Comparison of ENCODE assay signal across 8 cellular contexts in the genomic region with DNA sequence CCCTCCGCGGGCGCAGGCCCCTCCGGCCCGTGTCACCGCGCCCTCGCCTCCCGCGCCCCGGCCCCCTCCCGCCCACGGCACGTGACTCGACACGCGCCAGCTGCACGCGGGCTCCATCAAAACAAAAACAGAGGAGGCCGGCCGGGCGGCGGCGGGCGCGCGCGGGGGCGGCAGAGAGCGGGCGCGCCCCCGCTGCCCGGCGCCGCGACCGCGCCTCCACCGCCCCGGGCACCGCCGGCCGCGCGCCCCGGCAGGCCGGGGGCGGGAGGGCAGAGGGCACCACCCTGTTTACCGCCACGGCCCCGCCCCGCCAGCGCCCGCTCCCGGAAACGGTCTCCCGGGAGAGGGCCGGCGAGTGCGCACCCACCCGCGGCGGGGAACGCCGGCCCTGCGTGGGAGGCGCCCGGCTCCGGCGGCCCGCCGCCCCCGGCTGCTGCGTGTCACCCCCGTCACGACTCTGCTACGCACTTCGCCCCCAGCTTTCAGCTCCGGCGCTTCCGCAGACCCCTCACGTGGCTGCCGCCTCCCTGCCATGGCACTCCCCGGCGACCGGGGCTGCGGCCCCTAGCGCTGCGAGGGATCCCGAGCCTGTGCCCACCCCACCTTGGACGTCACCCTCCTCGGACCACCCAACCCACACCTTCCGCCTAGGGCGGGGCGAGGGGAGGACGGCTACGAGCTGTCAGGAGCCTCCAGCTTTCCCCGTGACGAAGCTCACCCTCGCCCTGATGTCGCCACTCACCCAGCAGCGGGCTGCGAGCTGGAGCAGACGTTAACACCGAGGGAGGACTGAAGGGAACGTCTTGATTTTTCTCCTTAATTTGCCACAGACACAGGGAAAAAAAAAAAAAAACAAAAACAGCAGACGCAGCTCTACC.
DNase-seq lines count a peak whose midpoint lies in the region; ATAC-seq lines count a peak whose summit lies in the region.

No MANE protein-coding gene starts in this region.

- peak; percentile 37 for ATAC-seq in GM21717 (IDR thresholded peaks at IDR 0.05; ENCODE audit: unreplicated experiment)
- ATAC-seq in T-cell (replicated peaks in 1 of 4), result peak; percentile 49 to 70 (median 60)

- H3K9me3 Mint-ChIP-seq in T-cell, result no peaks in the 10 kb centered on the region

- CTCF ChIA-PET in T-cell (lab: Charles Lee), result interaction anchor here (0.6 to 1.8 kb wide), 6 partner anchors 20 to 222 kb away, joined by 3 to 11 read pairs (median 5); partner anchors contain the start of gene MKLN1 (in 1 of the 2)

- peaks cover 39% of the 10 kb centered on the region for H3K36me3 Mint-ChIP-seq in T-cell

- H3K36me3 ChIP-seq in KOPT-K1 (ENCODE audit: insufficient read depth, low read length), result no peaks in the 10 kb centered on the region

- DNase-seq in EL (peak; percentile 72), T-cell (peak; percentile 61 to 94 (median 88)), hepatic stellate cell (ENCODE audit: low spot score) (peak; percentile 84), retina (peak; percentile 82), NCI-H1048 (lab: John Stamatoyannopoulos, UW) (no peak)

- peak overlapping the region; percentile 96 to 99 for H3K27ac Mint-ChIP-seq in T-cell

- H3K27ac ChIP-seq in KOPT-K1 (ENCODE audit: low read depth, low read length, poor library complexity, severe bottlenecking) (peak overlapping the region; percentile 55), angular gyrus (ENCODE audit: low read depth, low read length) (peak overlapping the region; percentile 99)

- no peaks in the 10 kb centered on the region for H3K9me3 ChIP-seq in KOPT-K1 (ENCODE audit: insufficient read depth, low read length, poor library complexity, severe bottlenecking)

- POLR2A ChIA-PET in T-cell (lab: Charles Lee), result interaction anchor here (0.5 to 2.8 kb wide), 34 partner anchors 10 to 309 kb away, joined by 3 to 28 read pairs (median 4); no protein-coding TSS in a partner anchor

- H3K27me3 Mint-ChIP-seq in T-cell, result no peaks in the 10 kb centered on the region

- peak overlapping the region; percentile 95 to 99 (median 98) for H3K4me3 Mint-ChIP-seq in T-cell

- H3K4me1 Mint-ChIP-seq in T-cell, result peaks cover 68 to 73% (median 68%) of the 10 kb centered on the region in 3 donors
